8 cellular contexts compared by ENCODE assay signal in the genomic region with DNA sequence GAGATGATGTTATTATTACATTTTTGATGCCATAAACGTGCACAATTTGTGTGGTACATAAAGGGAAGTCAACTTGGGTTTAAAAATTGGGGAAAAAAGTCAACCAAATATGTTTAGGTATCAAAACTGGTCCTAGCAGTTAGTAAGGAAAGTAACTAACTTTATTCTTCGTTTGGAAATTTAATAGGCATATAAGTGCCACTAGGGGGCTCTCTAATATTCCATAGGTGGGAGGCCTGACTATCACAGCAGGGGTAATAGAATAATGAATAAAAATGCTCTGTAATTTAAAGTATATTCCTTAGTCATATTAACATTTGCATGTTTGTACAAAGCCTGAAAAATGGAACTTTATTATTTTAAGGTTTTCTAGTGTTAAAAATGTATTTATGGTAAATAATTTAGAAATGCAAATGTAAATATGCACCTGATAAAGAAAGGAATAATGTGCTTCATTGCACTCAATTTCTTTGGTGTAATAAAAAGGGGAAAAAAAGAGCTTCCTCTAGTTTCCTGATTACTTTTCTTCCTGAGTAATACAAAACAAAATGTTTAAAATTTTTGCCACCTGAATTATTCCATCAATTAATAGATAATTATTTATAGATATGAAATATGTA.
A peak's percentile ranks its signal among the peaks of the same experiment; 100 is the strongest.
DNase-seq lines count a peak whose midpoint lies in the region; ATAC-seq and TF ChIP-seq lines count a peak whose summit lies in the region.

No MANE protein-coding gene starts in this region.

- ATAC-seq in GM18867 (IDR thresholded peaks at IDR 0.05; ENCODE audit: unreplicated experiment) (peak; percentile 55), thoracic aorta (ENCODE audit: insufficient number of reproducible peaks, low FRiP score, low read depth) (no peak)

- H3K36me3 ChIP-seq in Karpas-422 (ENCODE audit: insufficient read depth, low read length): no peaks in the 10 kb centered on the region
- H3K36me3 ChIP-seq in thoracic aorta: no peaks in the 10 kb centered on the region

- H3K79me2 ChIP-seq in Karpas-422 (ENCODE audit: low read length): no peaks in the 10 kb centered on the region

- peak; percentile 4 for DNase-seq in Caki2 (ENCODE audit: low read depth)
- peak; percentile 75 for DNase-seq in Karpas-422
- DNase-seq in SKM-1 treated with dmso at 0.1 percent for 144 hours (lab: John Stamatoyannopoulos, UW; ENCODE audit: unreplicated experiment): peak; percentile 31
- peak; percentile 63 for DNase-seq in globus pallidus (ENCODE audit: low spot score)
- no peak for DNase-seq in thoracic aorta (ENCODE audit: low spot score)
- no peak for DNase-seq in mesenteric fat pad (ENCODE audit: low spot score)
- no peak for DNase-seq in stimulated activated CD4-positive, alpha-beta T cell treated with anti-CD3 and anti-CD28 coated beads, Interleukin-4, amount 100 ng/mL, for 1 hour

- in situ Hi-C loops in Caki2 (cut with HindIII; ENCODE audit: low pct_unique_long_range_greater_than_20kb, low sequenced_read_pairs): no loop called here

- peak; percentile 61 for TF ChIP-seq CTCF in thoracic aorta (IDR thresholded peaks at IDR 0.05)

- no peaks in the 10 kb centered on the region for H3K9me3 ChIP-seq in Karpas-422 (ENCODE audit: low read length)
- H3K9me3 ChIP-seq in thoracic aorta: no peaks in the 10 kb centered on the region

- 0 out of 2 replicates have a peak, but pooled peaks cover 2% of the 10 kb centered on the region for H3K27me3 ChIP-seq in Karpas-422 (ENCODE audit: low read length)
- H3K27me3 ChIP-seq in thoracic aorta (replicated peaks; ENCODE audit: insufficient read depth): no peaks in the 10 kb centered on the region

- H3K4me1 ChIP-seq in Karpas-422 (ENCODE audit: low read length) (no peaks in the 10 kb centered on the region), thoracic aorta (ENCODE audit: control insufficient read depth in 1 of 2, low read depth in 2 of 2) (no peaks in the 10 kb centered on the region)

- no peaks in the 10 kb centered on the region for H4K20me1 ChIP-seq in Karpas-422 (ENCODE audit: insufficient read depth, low read depth, low read length)

- H3K4me2 ChIP-seq in Karpas-422 (ENCODE audit: low read depth, low read length, poor library complexity, severe bottlenecking): no peak overlapping the region

- H3K27ac ChIP-seq in Karpas-422 (ENCODE audit: low read length) (no peak overlapping the region), thoracic aorta (no peak overlapping the region)

- H3K4me3 ChIP-seq in Karpas-422 (ENCODE audit: low read length) (no peak overlapping the region), thoracic aorta (no peak overlapping the region)

- no peak overlapping the region for H2AFZ ChIP-seq in Karpas-422 (ENCODE audit: low read length)

- no peak overlapping the region for H3K9ac ChIP-seq in Karpas-422 (ENCODE audit: low read length)

- no peaks in the 10 kb centered on the region for H3K9me2 ChIP-seq in Karpas-422 (replicated peaks; ENCODE audit: insufficient read depth, low read length)

Comparison
In these comparisons a context has a peak if more than half of its experiments do, and no peak if none do; other contexts are left out.
1. DNase-seq: peak in Caki2 (single experiment), Karpas-422 (single experiment), SKM-1 treated with dmso at 0.1 percent for 144 hours (single experiment) and globus pallidus (single experiment); none in thoracic aorta (single experiment), mesenteric fat pad (single experiment) and stimulated activated CD4-positive, alpha-beta T cell treated with anti-CD3 and anti-CD28 coated beads, Interleukin-4, amount 100 ng/mL, for 1 hour (single experiment).